ENCODE assay signal across 8 cellular contexts in the genomic region with DNA sequence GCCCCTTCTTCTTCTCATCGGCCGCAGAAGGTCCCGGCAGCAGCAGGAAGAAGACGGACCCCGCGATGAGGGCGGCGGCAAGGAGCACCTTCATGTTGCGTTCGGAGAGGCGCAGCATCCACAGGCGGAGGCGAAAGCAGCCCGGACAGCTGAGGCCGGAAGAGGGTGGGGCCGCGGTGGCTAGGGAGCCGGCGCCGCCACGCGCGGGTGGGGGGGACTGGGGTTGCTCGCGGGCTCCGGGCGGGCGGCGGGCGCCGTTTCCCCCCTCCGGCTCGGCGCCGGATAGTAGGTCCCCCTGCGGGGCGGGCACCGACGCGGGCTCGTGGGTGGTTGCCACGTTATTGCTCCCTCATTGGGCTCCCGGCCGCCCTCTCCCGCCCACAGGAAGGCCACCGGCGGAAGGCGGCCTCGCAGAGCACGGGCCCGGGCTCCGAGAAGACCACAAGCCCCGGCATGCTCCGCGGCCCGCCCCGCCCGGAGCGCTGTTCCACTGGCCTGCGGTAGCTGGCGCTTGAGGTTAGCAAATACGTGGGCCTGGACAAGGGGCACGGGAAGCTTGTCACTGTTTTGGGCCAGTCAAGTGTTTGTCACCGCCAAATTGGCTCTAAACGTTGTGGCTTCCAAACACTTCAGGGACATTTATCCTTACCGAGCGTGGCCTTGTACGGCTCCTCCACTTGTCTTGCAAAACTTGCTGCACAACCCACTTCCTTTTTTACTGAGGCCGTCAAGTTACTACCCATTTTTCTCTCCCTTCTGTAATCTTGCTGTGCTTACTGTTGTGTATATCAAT. TPM values are rescaled to one million over a fixed set of nuclear protein-coding genes. Genes with fewer than 3 reads are reported as not detected.
DNase-seq lines count a peak whose midpoint lies in the region; ATAC-seq and TF ChIP-seq lines count a peak whose summit lies in the region.

A gene (minus strand): TSS at position 154 of the 793 bp plus-strand sequence. CDS start 36 bp downstream, at position 118.

- peak; percentile 99 for DNase-seq in Ammon's horn (ENCODE audit: low spot score)
- DNase-seq in NCI-H446 treated with DMSO at 0.1 percent for 48 hours (lab: John Stamatoyannopoulos, UW), result peak; percentile 94
- peak; percentile 96 for DNase-seq in activated CD4-positive, CD25-positive, alpha-beta regulatory T cell treated with anti-CD3 and anti-CD28 coated beads, Interleukin-2, amount 50 U/mL, for 72 hours
- peak; percentile 91 to 94 for DNase-seq in cerebellar nuclear complex (lab: John Stamatoyannopoulos, UW)
- DNase-seq in kidney epithelial cell (ENCODE audit: low read depth), result peak; percentile 84
- peak; percentile 95 to 97 for DNase-seq in stimulated activated CD4-positive, alpha-beta T cell treated with anti-CD3 and anti-CD28 coated beads, Interleukin-15, amount 100 ng/mL, for 48 hours (ENCODE audit: low read depth in 2 of 2)

- peak; percentile 92 for ATAC-seq in GM19043 (IDR thresholded peaks at IDR 0.05; ENCODE audit: low read depth, unreplicated experiment)
- peak; percentile 79 for ATAC-seq in HG03378 (IDR thresholded peaks at IDR 0.05; ENCODE audit: unreplicated experiment)

- peak; percentile 45 for TF ChIP-seq CTCF in kidney epithelial cell (IDR thresholded peaks at IDR 0.05; ENCODE audit: insufficient read depth, low read length, poor library complexity, severe bottlenecking)

- no peaks in the 10 kb centered on the region for H3K27me3 ChIP-seq in kidney epithelial cell (ENCODE audit: control insufficient read depth, insufficient read depth, low read length)

- peak within 1 kb of the TSS; percentile 95 for H3K4me3 ChIP-seq in kidney epithelial cell (ENCODE audit: low read depth, low read length)

- peaks cover 4% of the 10 kb centered on the region for H3K36me3 ChIP-seq in kidney epithelial cell (ENCODE audit: control insufficient read depth, insufficient read depth, low read length)

RNA-seq across cellular contexts. Expression of the gene that starts here (rescaled TPM):
- total RNA-seq in kidney epithelial cell, result 707 and 736 TPM in 2 replicates

Comparison
In these comparisons a context has a peak if more than half of its experiments do, and no peak if none do; other contexts are left out.
1. Peak in every context shown above with its lines: DNase-seq, ATAC-seq and H3K4me3 ChIP-seq.